14 cellular contexts compared by ENCODE assay signal in genomic region chr6:151400473-151400872, GRCh38. TPM values are rescaled to one million over a fixed set of nuclear protein-coding genes. Genes with fewer than 3 reads are reported as not detected.
DNase-seq lines count a peak whose midpoint lies in the region; ATAC-seq and TF ChIP-seq lines count a peak whose summit lies in the region.
"Had no signal": no experiment of that assay in that cellular context is flagged by ENCODE, and none has a peak within 500 bp of the region (broad histone marks: within the 10 kb centered on the region; RNA-seq: fewer than 3 reads in every experiment).

No MANE protein-coding gene starts in this region.

- peak overlapping the region; percentile 72 for H3K27ac Mint-ChIP-seq in activated naive CD4-positive, alpha-beta T cell treated with anti-CD3 and anti-CD28 coated beads, Interleukin-2, amount 50 U/mL, for 24 hours
- peak overlapping the region; percentile 35 for H3K27ac Mint-ChIP-seq in type B pancreatic cell

- peaks cover 68% of the 10 kb centered on the region for H3K4me1 Mint-ChIP-seq in activated naive CD4-positive, alpha-beta T cell treated with anti-CD3 and anti-CD28 coated beads, Interleukin-2, amount 50 U/mL, for 24 hours
- H3K4me1 Mint-ChIP-seq in type B pancreatic cell (ENCODE audit: unreplicated experiment): peaks cover 10% of the 10 kb centered on the region

- intact Hi-C loops in left ventricle myocardium superior (cut with micrococcal nuclease): no loop called here

- H3K27me3 Mint-ChIP-seq in activated naive CD4-positive, alpha-beta T cell treated with anti-CD3 and anti-CD28 coated beads, Interleukin-2, amount 50 U/mL, for 24 hours: no peaks in the 10 kb centered on the region
- no peaks in the 10 kb centered on the region for H3K27me3 Mint-ChIP-seq in type B pancreatic cell

- H3K4me3 Mint-ChIP-seq in activated naive CD4-positive, alpha-beta T cell treated with anti-CD3 and anti-CD28 coated beads, Interleukin-2, amount 50 U/mL, for 24 hours: peak overlapping the region; percentile 44
- H3K4me3 Mint-ChIP-seq in type B pancreatic cell: no peak overlapping the region

- no peak for ATAC-seq in omental fat pad (ENCODE audit: low FRiP score)
- ATAC-seq in left ventricle myocardium superior: no peak
- ATAC-seq: gastrocnemius medialis had no signal

- H3K36me3 Mint-ChIP-seq in activated naive CD4-positive, alpha-beta T cell treated with anti-CD3 and anti-CD28 coated beads, Interleukin-2, amount 50 U/mL, for 24 hours: peaks cover 5% of the 10 kb centered on the region
- peaks cover 31% of the 10 kb centered on the region for H3K36me3 Mint-ChIP-seq in type B pancreatic cell

- H3K9me3 Mint-ChIP-seq in activated naive CD4-positive, alpha-beta T cell treated with anti-CD3 and anti-CD28 coated beads, Interleukin-2, amount 50 U/mL, for 24 hours: no peaks in the 10 kb centered on the region
- no peaks in the 10 kb centered on the region for H3K9me3 Mint-ChIP-seq in type B pancreatic cell

- no peak overlapping the region for H3K4me3 ChIP-seq in epithelial cell of esophagus (ENCODE audit: low read length)
- H3K4me3 ChIP-seq: gastrocnemius medialis, SJCRH30 had no signal

- TF ChIP-seq CTCF in epithelial cell of esophagus (IDR thresholded peaks at IDR 0.05; ENCODE audit: insufficient read depth, low read depth, low read length, missing control alignments) (no peak), type B pancreatic cell (conservative IDR thresholded peaks at IDR 0.05) (no peak), omental fat pad (IDR thresholded peaks at IDR 0.05) (no peak)

- no peak for DNase-seq in activated naive CD4-positive, alpha-beta T cell (lab: John Stamatoyannopoulos, UW)
- peak; percentile 76 for DNase-seq in MV-4-11 (lab: John Stamatoyannopoulos, UW)
- DNase-seq in epithelial cell of esophagus (ENCODE audit: low read depth): peak; percentile 13
- no peak for DNase-seq in type B pancreatic cell (ENCODE audit: extremely low spot score, unreplicated experiment)
- no peak for DNase-seq in omental fat pad (ENCODE audit: low spot score)
- no peak for DNase-seq in left ventricle myocardium superior
- DNase-seq in stimulated activated CD4-positive, alpha-beta T cell treated with anti-CD3 and anti-CD28 coated beads, Interleukin-2, amount 100 ng/mL, for 24 hours: no peak
- DNase-seq: activated gamma-delta T cell treated with Interleukin-2 at 50 U/mL for 16 hours, C1 segment of cervical spinal cord, cortex of kidney, gastrocnemius medialis, NCI-H526, SJCRH30 had no signal

RNA-seq across cellular contexts. Expression of gene ZBTB2, which starts 9.1 kb away (rescaled TPM):
- 13.5 and 14.8 TPM in 2 replicates for total RNA-seq in type B pancreatic cell (ENCODE audit: low replicate concordance)
- 10 to 100 TPM in 3 of 4 donors, 1 to 10 TPM in 1; 9.3 to 27.1 (median 16.6) TPM for total RNA-seq in omental fat pad
- 5.2 TPM for total RNA-seq in left ventricle myocardium superior

RNA-seq across cellular contexts. Expression of gene RMND1, which starts 51.5 kb away (rescaled TPM):
- total RNA-seq in type B pancreatic cell (ENCODE audit: low replicate concordance) (22.7 and 28.6 TPM in 2 replicates), omental fat pad (10 to 100 TPM; 14.9 to 26.7 (median 21.1) TPM), left ventricle myocardium superior (18.7 TPM)

Comparison
In these comparisons a context has a peak if more than half of its experiments do, and no peak if none do; other contexts are left out.
1. DNase-seq: peak in MV-4-11 (single experiment) and epithelial cell of esophagus (single experiment); none in activated naive CD4-positive, alpha-beta T cell (0 of 4), type B pancreatic cell (single experiment), omental fat pad (single experiment), left ventricle myocardium superior (single experiment) and stimulated activated CD4-positive, alpha-beta T cell treated with anti-CD3 and anti-CD28 coated beads, Interleukin-2, amount 100 ng/mL, for 24 hours (0 of 2).